2 cellular contexts compared by ENCODE assay signal in the genomic region with DNA sequence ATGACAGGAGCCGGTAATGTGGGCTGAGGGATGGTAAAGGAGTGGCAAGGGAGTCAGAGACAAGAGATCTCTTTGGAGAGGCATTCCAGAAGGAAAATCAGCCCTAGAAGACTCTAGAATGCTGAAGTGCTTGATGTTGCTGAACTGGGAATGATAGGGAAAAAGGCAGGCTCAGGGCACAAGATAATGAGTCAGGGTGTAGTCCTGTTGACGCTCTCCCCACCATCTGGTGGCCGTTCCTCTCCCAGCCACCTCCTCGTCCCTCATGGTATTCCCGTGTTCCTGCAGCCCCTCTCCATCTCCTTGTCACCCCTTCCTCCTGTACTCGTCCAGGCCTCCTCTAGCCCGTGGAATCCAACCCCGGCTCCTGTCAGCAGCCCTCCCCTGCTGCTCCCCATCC.
TF ChIP-seq lines count a peak whose summit lies in the region.

No MANE protein-coding gene starts in this region.

TF ChIP-seq in GM23338, 12 proteins besides CTCF, POLR2A, EP300 and RAD21:
- no peak for TF ChIP-seq NANOG (IDR thresholded peaks at IDR 0.05; ENCODE audit: borderline replicate concordance)

TF ChIP-seq in HEK293T, 16 proteins besides CTCF, POLR2A, EP300 and RAD21:
- TF ChIP-seq, protein P1, sequence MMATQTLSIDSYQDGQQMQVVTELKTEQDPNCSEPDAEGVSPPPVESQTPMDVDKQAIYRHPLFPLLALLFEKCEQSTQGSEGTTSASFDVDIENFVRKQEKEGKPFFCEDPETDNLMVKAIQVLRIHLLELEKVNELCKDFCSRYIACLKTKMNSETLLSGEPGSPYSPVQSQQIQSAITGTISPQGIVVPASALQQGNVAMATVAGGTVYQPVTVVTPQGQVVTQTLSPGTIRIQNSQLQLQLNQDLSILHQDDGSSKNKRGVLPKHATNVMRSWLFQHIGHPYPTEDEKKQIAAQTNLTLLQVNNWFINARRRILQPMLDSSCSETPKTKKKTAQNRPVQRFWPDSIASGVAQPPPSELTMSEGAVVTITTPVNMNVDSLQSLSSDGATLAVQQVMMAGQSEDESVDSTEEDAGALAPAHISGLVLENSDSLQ (IDR thresholded peaks at IDR 0.05) = no peak
- TF ChIP-seq ZNF384 (IDR thresholded peaks at IDR 0.05) (no peak), SP1 (IDR thresholded peaks at IDR 0.05) (no peak), NFRKB (IDR thresholded peaks at IDR 0.05) (no peak), FOXK2 (IDR thresholded peaks at IDR 0.05) (no peak), FOXA1 (IDR thresholded peaks at IDR 0.05) (no peak), HDGF (IDR thresholded peaks at IDR 0.05; ENCODE audit: borderline replicate concordance) (no peak), ELF4 (IDR thresholded peaks at IDR 0.05) (no peak), L3MBTL2 (conservative IDR thresholded peaks at IDR 0.05) (no peak), BHLHE40 (IDR thresholded peaks at IDR 0.05; ENCODE audit: borderline replicate concordance) (no peak)
